ENCODE assay signal across 8 cellular contexts in the genomic region with DNA sequence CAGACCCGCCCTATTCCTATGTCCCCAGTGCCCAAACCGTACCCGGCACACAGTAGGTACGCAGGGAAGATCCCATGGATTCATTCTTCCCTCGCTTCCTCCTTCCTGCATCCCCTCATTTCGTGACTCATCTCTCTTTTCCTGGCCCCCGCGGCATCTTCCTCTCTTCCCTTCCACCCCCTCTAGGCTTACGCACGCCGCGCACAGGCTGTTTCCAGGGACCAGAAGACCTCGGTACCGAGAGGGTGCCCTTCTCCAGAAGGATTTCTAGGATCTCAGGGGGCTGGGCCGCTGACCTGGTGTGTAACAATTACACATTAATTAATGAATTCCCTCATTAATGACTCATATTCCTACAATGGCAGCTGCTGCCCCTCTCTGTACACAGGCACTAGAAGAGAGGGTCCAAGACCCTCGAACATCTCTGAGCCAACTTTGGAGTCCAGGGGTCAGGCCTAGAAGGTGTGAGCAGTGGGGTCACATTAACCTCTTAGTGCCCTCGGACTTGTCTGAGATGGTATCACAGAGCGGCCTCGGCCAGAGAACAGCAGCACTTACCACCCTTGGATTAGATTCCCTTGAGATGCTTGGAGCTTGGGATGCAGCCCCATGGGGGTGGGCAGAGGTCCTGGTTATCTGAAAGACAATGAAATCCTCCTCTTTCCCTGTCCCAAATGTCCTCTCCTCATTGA. TPM values are rescaled to one million over a fixed set of nuclear protein-coding genes. Genes with fewer than 3 reads are reported as not detected.
DNase-seq lines count a peak whose midpoint lies in the region; TF ChIP-seq lines count a peak whose summit lies in the region.

No MANE protein-coding gene starts in this region.

- H3K36me3 ChIP-seq in BLaER1 treated with 17β-estradiol and CSF1 and Interleukin-3, amounts not matched to agents 10 nM and 100 nM: no peaks in the 10 kb centered on the region
- H3K36me3 ChIP-seq in KMS-11 (ENCODE audit: insufficient read depth) (no peaks in the 10 kb centered on the region), esophagus muscularis mucosa (no peaks in the 10 kb centered on the region), trophoblast cell (ENCODE audit: control insufficient read depth in 1 of 2, insufficient read depth in 2 of 2, low read length in 2 of 2) (no peaks in the 10 kb centered on the region)

- peak overlapping the region; percentile 7 for H4K8ac ChIP-seq in trophoblast cell (ENCODE audit: low read depth, low read length)

- H3K9me3 ChIP-seq in BLaER1 treated with 17β-estradiol and CSF1 and Interleukin-3, amounts not matched to agents 10 nM and 100 nM (replicated peaks in 1 of 11): peaks cover 0 to 3% (median 0%) of the 10 kb centered on the region in 11 experiments; a peak in 1 of 22 replicates
- H3K9me3 ChIP-seq in esophagus muscularis mucosa (peaks cover 0 to 4% (median 0%) of the 10 kb centered on the region in 4 donors), trophoblast cell (ENCODE audit: insufficient read depth, low read depth, low read length) (no peaks in the 10 kb centered on the region)

- H3K79me1 ChIP-seq in trophoblast cell (ENCODE audit: low read length): peaks cover 13% of the 10 kb centered on the region

- H3K4me3 ChIP-seq in BLaER1 treated with 17β-estradiol and CSF1 and Interleukin-3, amounts not matched to agents 10 nM and 100 nM: no peak overlapping the region
- no peak overlapping the region for H3K4me3 ChIP-seq in KMS-11 (IDR thresholded peaks at IDR 0.05; ENCODE audit: insufficient read depth, low read depth, low read length)
- H3K4me3 ChIP-seq in esophagus muscularis mucosa: peak overlapping the region; percentile 15 to 56 (median 33)
- no peak overlapping the region for H3K4me3 ChIP-seq in trophoblast cell (ENCODE audit: low read depth, low read length)

- no peak for TF ChIP-seq CTCF in KMS-11 (conservative IDR thresholded peaks at IDR 0.05; ENCODE audit: low read depth, low read length)
- TF ChIP-seq CTCF in esophagus muscularis mucosa (IDR thresholded peaks at IDR 0.05): no peak
- TF ChIP-seq CTCF in GM10266 (IDR thresholded peaks at IDR 0.05; ENCODE audit: control insufficient read depth, insufficient read depth, low read depth, missing control alignments): no peak

- no peak overlapping the region for H3K9ac ChIP-seq in BLaER1 treated with 17β-estradiol and CSF1 and Interleukin-3, amounts not matched to agents 10 nM and 100 nM
- no peak overlapping the region for H3K9ac ChIP-seq in KMS-11
- no peak overlapping the region for H3K9ac ChIP-seq in trophoblast cell (ENCODE audit: low read length)

- H3K27me3 ChIP-seq in BLaER1 treated with 17β-estradiol and CSF1 and Interleukin-3, amounts not matched to agents 10 nM and 100 nM: no peaks in the 10 kb centered on the region
- no peaks in the 10 kb centered on the region for H3K27me3 ChIP-seq in KMS-11 (ENCODE audit: insufficient read depth, low read depth)
- H3K27me3 ChIP-seq in esophagus muscularis mucosa: no peaks in the 10 kb centered on the region
- H3K27me3 ChIP-seq in trophoblast cell (ENCODE audit: insufficient read depth, low read length): peaks cover 2% of the 10 kb centered on the region

- peak overlapping the region; percentile 9 for H2BK12ac ChIP-seq in trophoblast cell (ENCODE audit: low read length)

- H4K12ac ChIP-seq in trophoblast cell (ENCODE audit: low read depth, low read length): no peak overlapping the region

- intact Hi-C loops in esophagus muscularis mucosa (cut with DNase I): loop anchor here (2.0 to 5.0 kb wide), 2 partner anchors 72 to 226 kb away; a partner anchor contains a TSS

- no peak overlapping the region for H3K4ac ChIP-seq in trophoblast cell (ENCODE audit: low read depth, low read length)

- no peak overlapping the region for H3K27ac ChIP-seq in BLaER1 treated with 17β-estradiol and CSF1 and Interleukin-3, amounts not matched to agents 10 nM and 100 nM
- H3K27ac ChIP-seq in KMS-11 (no peak overlapping the region), esophagus muscularis mucosa (replicated peaks in 1 of 4) (peak overlapping the region; percentile 79 to 97 (median 92)), trophoblast cell (ENCODE audit: low read depth, low read length) (no peak overlapping the region)

- no peak overlapping the region for H2AK5ac ChIP-seq in trophoblast cell (ENCODE audit: low read length)

- no peak overlapping the region for H4K91ac ChIP-seq in trophoblast cell (ENCODE audit: low read depth, low read length)

- peak overlapping the region; percentile 53; the same call in 1 of the 2 replicates for H2AFZ ChIP-seq in KMS-11 (ENCODE audit: low read depth)
- no peak overlapping the region for H2AFZ ChIP-seq in trophoblast cell (ENCODE audit: insufficient read depth, low read length, poor library complexity)

- TF ChIP-seq EP300 in esophagus muscularis mucosa (IDR thresholded peaks at IDR 0.05): no peak

- H3K23ac ChIP-seq in trophoblast cell (ENCODE audit: low read length): no peak overlapping the region

- H3K18ac ChIP-seq in trophoblast cell (ENCODE audit: low read length): no peak overlapping the region

- H3K79me2 ChIP-seq in KMS-11 (ENCODE audit: insufficient read depth, low read depth): no peaks in the 10 kb centered on the region
- peaks cover 4% of the 10 kb centered on the region for H3K79me2 ChIP-seq in trophoblast cell (ENCODE audit: control insufficient read depth, insufficient read depth, low read length, poor library complexity)

- H3K4me1 ChIP-seq in BLaER1 treated with 17β-estradiol and CSF1 and Interleukin-3, amounts not matched to agents 10 nM and 100 nM: peaks cover 15 to 29% (median 24%) of the 10 kb centered on the region in 10 experiments
- H3K4me1 ChIP-seq in KMS-11 (ENCODE audit: low read depth, poor library complexity, severe bottlenecking) (peaks cover 23% of the 10 kb centered on the region), esophagus muscularis mucosa (peaks cover 43 to 50% (median 49%) of the 10 kb centered on the region in 4 donors), trophoblast cell (ENCODE audit: control insufficient read depth in 1 of 2, insufficient read depth in 2 of 2, low read length in 2 of 2) (peaks cover 20% of the 10 kb centered on the region in 2 experiments)

- H3K14ac ChIP-seq in trophoblast cell (ENCODE audit: low read length): no peak overlapping the region

- no peak overlapping the region for H2BK5ac ChIP-seq in trophoblast cell (ENCODE audit: low read depth, low read length, poor library complexity)

- no peak for TF ChIP-seq POLR2A in esophagus muscularis mucosa (IDR thresholded peaks at IDR 0.05; ENCODE audit: low read depth)

- no peaks in the 10 kb centered on the region; a peak in 1 of 22 replicates for H4K20me1 ChIP-seq in BLaER1 treated with 17β-estradiol and CSF1 and Interleukin-3, amounts not matched to agents 10 nM and 100 nM
- no peaks in the 10 kb centered on the region for H4K20me1 ChIP-seq in KMS-11 (ENCODE audit: insufficient read depth)

- DNase-seq in esophagus muscularis mucosa (ENCODE audit: extremely low spot score) (no peak), trophoblast cell (no peak), NCI-H345 (lab: John Stamatoyannopoulos, UW) (no peak), NCI-H187 treated with DMSO at 0.1 percent for 48 hours (lab: John Stamatoyannopoulos, UW) (no peak), GM10266 (ENCODE audit: extremely low spot score) (no peak), NCI-H1417 (lab: John Stamatoyannopoulos, UW) (no peak)

- H3K4me2 ChIP-seq in BLaER1 treated with 17β-estradiol and CSF1 and Interleukin-3, amounts not matched to agents 10 nM and 100 nM: peak overlapping the region in 8 of 11 experiments; percentile 4 to 54 (median 41); a peak in 10 of 22 replicates
- H3K4me2 ChIP-seq in KMS-11 (peak overlapping the region; percentile 71; the same call in 1 of the 2 replicates), trophoblast cell (ENCODE audit: low read length) (peak overlapping the region; percentile 72)

- H2BK120ac ChIP-seq in trophoblast cell (ENCODE audit: insufficient read depth, low read length, poor library complexity): no peak overlapping the region

- 50% methylated on average over 19 of the region's 19 CpGs for whole genome bisulfite sequencing in esophagus muscularis mucosa
- no CpG with 5 or more reads among the region's 19 CpGs for WGBS in trophoblast cell (ENCODE audit: extremely low coverage, insufficient coverage, insufficient read length)

RNA-seq across cellular contexts. Expression of a gene that starts 16.8 kb away (rescaled TPM):
- total RNA-seq in esophagus muscularis mucosa: 10 to 100 TPM in 1 of 4 donors, 1 to 10 TPM in 3; 3.6 to 10.7 (median 6.4) TPM
- 0.21 and 0.25 TPM in 2 replicates for polyA plus RNA-seq in trophoblast cell (2013)

RNA-seq across cellular contexts. Expression of a gene that starts 56.2 kb away (rescaled TPM):
- 10 to 100 TPM; 58.1 to 77.4 (median 66.9) TPM for total RNA-seq in esophagus muscularis mucosa
- 26.3 and 26.9 TPM in 2 replicates for polyA plus RNA-seq in trophoblast cell (2013)

RNA-seq across cellular contexts. Expression of a gene that starts 57.3 kb away (rescaled TPM):
- total RNA-seq in esophagus muscularis mucosa: not detected
- 0.03 TPM in 2 replicates for polyA plus RNA-seq in trophoblast cell (2013)

Comparison
In these comparisons a context has a peak if more than half of its experiments do, and no peak if none do; other contexts are left out.
1. H3K27ac ChIP-seq: peak in esophagus muscularis mucosa (4 of 4); none in BLaER1 treated with 17β-estradiol and CSF1 and Interleukin-3, amounts not matched to agents 10 nM and 100 nM (0 of 11), KMS-11 (single experiment) and trophoblast cell (single experiment).
2. H3K4me3 ChIP-seq: peak in esophagus muscularis mucosa (4 of 4); none in BLaER1 treated with 17β-estradiol and CSF1 and Interleukin-3, amounts not matched to agents 10 nM and 100 nM (0 of 10), KMS-11 (single experiment) and trophoblast cell (single experiment).
3. Peak in every context shown above with its lines, with median percentiles within 50 percentile points of each other: H3K4me2 ChIP-seq.